ENCODE assay signal across 26 cellular contexts in the genomic region with DNA sequence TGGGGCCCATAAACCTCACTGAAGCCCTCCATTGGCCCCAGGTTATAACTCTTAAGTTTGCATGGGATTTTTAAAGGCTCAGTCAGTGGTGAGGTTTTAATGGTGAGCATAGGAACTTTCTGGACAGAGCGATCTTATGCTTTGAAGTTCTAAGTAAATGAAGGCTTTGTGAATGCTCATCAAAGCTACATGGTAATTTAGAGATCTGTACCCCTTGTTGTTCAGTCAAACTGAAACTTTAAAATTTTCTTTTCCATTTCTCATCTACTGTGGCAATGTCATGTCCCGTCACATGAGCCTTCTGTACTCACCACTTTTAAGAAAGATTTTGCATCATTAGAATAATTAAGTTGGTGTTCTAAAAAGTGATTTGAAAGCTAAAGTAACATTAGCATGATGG. TPM values are rescaled to one million over a fixed set of nuclear protein-coding genes. Genes with fewer than 3 reads are reported as not detected.
"Had no signal": no experiment of that assay in that cellular context is flagged by ENCODE, and none has a peak within 500 bp of the region (broad histone marks: within the 10 kb centered on the region; RNA-seq: fewer than 3 reads in every experiment).

No MANE protein-coding gene starts in this region.

- H3K9me3 Mint-ChIP-seq: activated naive CD4-positive, alpha-beta T cell treated with anti-CD3 and anti-CD28 coated beads, Interleukin-2, amount 10 ng/mL, durations not matched to agents 7 days and 5 days; activated T-helper 1 cell treated with anti-CD3 and anti-CD28 coated beads, Interleukin-12 subunit alpha, Interleukin-12 subunit beta, Interleukin-2, Interleukin-4 antibody, amounts not matched to agents 30 ng/mL and 10 ng/mL and 1 ng/mL, durations not matched to agents 14 hours and 24 hours and 36 hours; natural killer cell treated with Interleukin-12 subunit alpha and Interleukin-12 subunit beta and Interleukin-15 and Interleukin-18, amount 100 ng/mL, for 72 hours had no signal

- H3K4me3 ChIP-seq: esophagus squamous epithelium, left lung, lower lobe of right lung, right atrium auricular region, SK-N-MC, smooth muscle cell, thoracic aorta, uterus had no signal

- ATAC-seq: left lung; lower lobe of right lung; natural killer cell treated with Interleukin-12 subunit alpha and Interleukin-12 subunit beta and Interleukin-15 and Interleukin-18, amount 100 ng/mL, for 72 hours had no signal

- H3K36me3 ChIP-seq: esophagus squamous epithelium, left lung, lower lobe of right lung, right atrium auricular region, thoracic aorta, uterus, WERI-Rb-1 had no signal

- H3K4me3 Mint-ChIP-seq: activated naive CD4-positive, alpha-beta T cell treated with anti-CD3 and anti-CD28 coated beads, Interleukin-2, amount 10 ng/mL, durations not matched to agents 7 days and 5 days; activated T-helper 1 cell treated with anti-CD3 and anti-CD28 coated beads, Interleukin-12 subunit alpha, Interleukin-12 subunit beta, Interleukin-2, Interleukin-4 antibody, amounts not matched to agents 30 ng/mL and 10 ng/mL and 1 ng/mL, durations not matched to agents 14 hours and 24 hours and 36 hours; natural killer cell treated with Interleukin-12 subunit alpha and Interleukin-12 subunit beta and Interleukin-15 and Interleukin-18, amount 100 ng/mL, for 72 hours; type B pancreatic cell had no signal

- H3K36me3 Mint-ChIP-seq: activated naive CD4-positive, alpha-beta T cell treated with anti-CD3 and anti-CD28 coated beads, Interleukin-2, amount 10 ng/mL, durations not matched to agents 7 days and 5 days; natural killer cell treated with Interleukin-12 subunit alpha and Interleukin-12 subunit beta and Interleukin-15 and Interleukin-18, amount 100 ng/mL, for 72 hours had no signal

- DNase-seq: activated CD4-positive, alpha-beta T cell treated with anti-CD3 and anti-CD28 coated beads, Interleukin-2, amount 50 U/mL, for 1 hour; activated CD4-positive, CD25-positive, alpha-beta regulatory T cell treated with anti-CD3 and anti-CD28 coated beads, Interleukin-2, amount 50 U/mL, for 72 hours; activated CD8-positive, alpha-beta memory T cell treated with anti-CD3 and anti-CD28 coated beads, Interleukin-2, amount 50 U/mL, for 4 hours; activated gamma-delta T cell; activated naive CD4-positive, alpha-beta T cell treated with anti-CD3 and anti-CD28 coated beads, Interleukin-2, amount 10 ng/mL, durations not matched to agents 7 days and 5 days; anterior cingulate cortex; dermis blood vessel endothelial cell; effector CD4-positive, alpha-beta T cell; esophagus squamous epithelium; kidney glomerular epithelial cell; left lung; lower lobe of right lung; mesendoderm; stimulated activated CD4-positive, alpha-beta T cell treated with anti-CD3 and anti-CD28 coated beads, Interleukin-1b, Interleukin-23, amount 100 ng/mL, for 48 hours; stimulated activated CD4-positive, alpha-beta T cell treated with anti-CD3 and anti-CD28 coated beads, Interleukin-4, amount 100 ng/mL, for 4 hours; stimulated activated CD8-positive, alpha-beta memory T cell treated with anti-CD3 and anti-CD28 coated beads, Interleukin-4, amount 100 ng/mL, for 48 hours; stimulated activated naive CD4-positive, alpha-beta T cell treated with Interleukin-2 at 50 U/mL for 16 hours; uterus; WERI-Rb-1 had no signal

- H3K27me3 ChIP-seq: esophagus squamous epithelium, left lung, right atrium auricular region, uterus had no signal

- H3K4me1 Mint-ChIP-seq: activated naive CD4-positive, alpha-beta T cell treated with anti-CD3 and anti-CD28 coated beads, Interleukin-2, amount 10 ng/mL, durations not matched to agents 7 days and 5 days had no signal

- H3K9me3 ChIP-seq: esophagus squamous epithelium, left lung, lower lobe of right lung, right atrium auricular region, thoracic aorta, uterus had no signal

- H3K4me2 ChIP-seq: smooth muscle cell had no signal

- H3K4me1 ChIP-seq: esophagus squamous epithelium, left lung, lower lobe of right lung, right atrium auricular region, uterus had no signal

- H3K27me3 Mint-ChIP-seq: activated naive CD4-positive, alpha-beta T cell treated with anti-CD3 and anti-CD28 coated beads, Interleukin-2, amount 10 ng/mL, durations not matched to agents 7 days and 5 days; natural killer cell treated with Interleukin-12 subunit alpha and Interleukin-12 subunit beta and Interleukin-15 and Interleukin-18, amount 100 ng/mL, for 72 hours; type B pancreatic cell had no signal

- H3K27ac Mint-ChIP-seq: activated naive CD4-positive, alpha-beta T cell treated with anti-CD3 and anti-CD28 coated beads, Interleukin-2, amount 10 ng/mL, durations not matched to agents 7 days and 5 days; activated T-helper 1 cell treated with anti-CD3 and anti-CD28 coated beads, Interleukin-12 subunit alpha, Interleukin-12 subunit beta, Interleukin-2, Interleukin-4 antibody, amounts not matched to agents 30 ng/mL and 10 ng/mL and 1 ng/mL, durations not matched to agents 14 hours and 24 hours and 36 hours; natural killer cell treated with Interleukin-12 subunit alpha and Interleukin-12 subunit beta and Interleukin-15 and Interleukin-18, amount 100 ng/mL, for 72 hours; type B pancreatic cell had no signal

- H3K27ac ChIP-seq: esophagus squamous epithelium, left lung, lower lobe of right lung, right atrium auricular region, SK-N-MC, thoracic aorta, uterus, WERI-Rb-1 had no signal

RNA-seq across cellular contexts. Expression of gene CHN2, which starts 39.9 kb away (rescaled TPM):
- total RNA-seq: activated T-helper 1 cell treated with anti-CD3 and anti-CD28 coated beads, Interleukin-12 subunit alpha, Interleukin-12 subunit beta, Interleukin-2, Interleukin-4 antibody, amounts not matched to agents 30 ng/mL and 10 ng/mL and 1 ng/mL, durations not matched to agents 14 hours and 24 hours and 36 hours had no signal
